Comparison of ENCODE assay signal across 8 cellular contexts in genomic region chr2:234308814-234309195, GRCh38.
DNase-seq lines count a peak whose midpoint lies in the region; ATAC-seq and TF ChIP-seq lines count a peak whose summit lies in the region.

No MANE protein-coding gene starts in this region.

- H3K36me3 Mint-ChIP-seq in CD8-positive, alpha-beta T cell = no peaks in the 10 kb centered on the region
- H3K36me3 Mint-ChIP-seq in activated T-helper 1 cell treated with anti-CD3 and anti-CD28 coated beads, Interleukin-12 subunit alpha, Interleukin-12 subunit beta, Interleukin-2, Interleukin-4 antibody, amounts not matched to agents 30 ng/mL and 10 ng/mL and 1 ng/mL, durations not matched to agents 14 hours and 24 hours and 36 hours (ENCODE audit: low read depth) = peaks cover 16% of the 10 kb centered on the region

- peak overlapping the region; percentile 14 for H3K27ac ChIP-seq in CD8-positive, alpha-beta T cell (ENCODE audit: low read depth, low read length)
- no peak overlapping the region for H3K27ac ChIP-seq in caudate nucleus (ENCODE audit: low read depth, low read length)

- DNase-seq in CD8-positive, alpha-beta T cell = peak; percentile 37 to 83 (median 60)
- DNase-seq in M059J (ENCODE audit: low read depth) (peak; percentile 95), left lobe of liver (ENCODE audit: low spot score) (no peak), caudate nucleus (lab: John Stamatoyannopoulos, UW) (no peak), SW 1271 (lab: John Stamatoyannopoulos, UW) (no peak)
- peak; percentile 79 for DNase-seq in activated T-helper 1 cell treated with anti-CD3 and anti-CD28 coated beads, Interleukin-12 subunit alpha, Interleukin-12 subunit beta, Interleukin-2, Interleukin-4 antibody, amounts not matched to agents 30 ng/mL and 10 ng/mL and 1 ng/mL, durations not matched to agents 14 hours and 24 hours and 36 hours (ENCODE audit: low spot score)
- DNase-seq in stimulated activated naive CD8-positive, alpha-beta T cell treated with anti-CD3 and anti-CD28 coated beads, Interleukin-15, amount 100 ng/mL, for 72 hours = peak; percentile 69 to 85

- no peak for TF ChIP-seq CTCF in CD8-positive, alpha-beta T cell (IDR thresholded peaks at IDR 0.05)

- H3K4me1 ChIP-seq in CD8-positive, alpha-beta T cell (ENCODE audit: insufficient read depth, low read length) = peaks cover 21% of the 10 kb centered on the region

- H3K27ac Mint-ChIP-seq in CD8-positive, alpha-beta T cell = peak overlapping the region; percentile 93
- H3K27ac Mint-ChIP-seq in activated T-helper 1 cell treated with anti-CD3 and anti-CD28 coated beads, Interleukin-12 subunit alpha, Interleukin-12 subunit beta, Interleukin-2, Interleukin-4 antibody, amounts not matched to agents 30 ng/mL and 10 ng/mL and 1 ng/mL, durations not matched to agents 14 hours and 24 hours and 36 hours = peak overlapping the region; percentile 99
- peak overlapping the region; percentile 84 to 96 for H3K27ac Mint-ChIP-seq in stimulated activated naive CD8-positive, alpha-beta T cell treated with anti-CD3 and anti-CD28 coated beads, Interleukin-15, amount 100 ng/mL, for 72 hours

- POLR2A ChIA-PET in CD8-positive, alpha-beta T cell (lab: Charles Lee) = interaction anchor here (0.8 to 3.5 kb wide), 5 partner anchors 16 to 174 kb away, joined by 3 to 16 read pairs (median 3); no protein-coding TSS in a partner anchor

- H3K4me3 ChIP-seq in CD8-positive, alpha-beta T cell (ENCODE audit: low read depth, low read length) = no peak overlapping the region

- no peaks in the 10 kb centered on the region for H3K9me3 Mint-ChIP-seq in CD8-positive, alpha-beta T cell
- H3K9me3 Mint-ChIP-seq in activated T-helper 1 cell treated with anti-CD3 and anti-CD28 coated beads, Interleukin-12 subunit alpha, Interleukin-12 subunit beta, Interleukin-2, Interleukin-4 antibody, amounts not matched to agents 30 ng/mL and 10 ng/mL and 1 ng/mL, durations not matched to agents 14 hours and 24 hours and 36 hours = peaks cover 14% of the 10 kb centered on the region
- H3K9me3 Mint-ChIP-seq in stimulated activated naive CD8-positive, alpha-beta T cell treated with anti-CD3 and anti-CD28 coated beads, Interleukin-15, amount 100 ng/mL, for 72 hours = peaks cover 0 to 19% of the 10 kb centered on the region in 2 donors

- H3K9me3 ChIP-seq in CD8-positive, alpha-beta T cell (ENCODE audit: low read length) = no peaks in the 10 kb centered on the region

- no peaks in the 10 kb centered on the region for H3K27me3 ChIP-seq in CD8-positive, alpha-beta T cell (ENCODE audit: insufficient read depth, low read length)

- peak; percentile 83 for ATAC-seq in CD8-positive, alpha-beta T cell
- ATAC-seq in GM21526 (IDR thresholded peaks at IDR 0.05; ENCODE audit: low FRiP score, unreplicated experiment) (peak; percentile 86), left lobe of liver (peak; percentile 36)
- ATAC-seq in stimulated activated naive CD8-positive, alpha-beta T cell treated with anti-CD3 and anti-CD28 coated beads, Interleukin-15, amount 100 ng/mL, for 72 hours = peak; percentile 96

- CTCF ChIA-PET in CD8-positive, alpha-beta T cell (lab: Charles Lee) = interaction anchor here (1.3 to 2.4 kb wide), 2 partner anchors 19 to 60 kb away, joined by 4 to 9 read pairs; no protein-coding TSS in a partner anchor

- H3K36me3 ChIP-seq in CD8-positive, alpha-beta T cell (ENCODE audit: insufficient read depth, low read length) = no peaks in the 10 kb centered on the region

- peak overlapping the region; percentile 45 for H3K4me3 Mint-ChIP-seq in CD8-positive, alpha-beta T cell
- H3K4me3 Mint-ChIP-seq in activated T-helper 1 cell treated with anti-CD3 and anti-CD28 coated beads, Interleukin-12 subunit alpha, Interleukin-12 subunit beta, Interleukin-2, Interleukin-4 antibody, amounts not matched to agents 30 ng/mL and 10 ng/mL and 1 ng/mL, durations not matched to agents 14 hours and 24 hours and 36 hours = peak overlapping the region; percentile 68
- H3K4me3 Mint-ChIP-seq in stimulated activated naive CD8-positive, alpha-beta T cell treated with anti-CD3 and anti-CD28 coated beads, Interleukin-15, amount 100 ng/mL, for 72 hours = peak overlapping the region; percentile 41 to 60

- intact Hi-C loops in CD8-positive, alpha-beta T cell (cut with DNase I, micrococcal nuclease) = loop anchor here (1.0 to 5.0 kb wide), 3 partner anchors 17 to 113 kb away; no protein-coding TSS in a partner anchor
- intact Hi-C loops in activated T-helper 1 cell treated with anti-CD3 and anti-CD28 coated beads, Interleukin-12 subunit alpha, Interleukin-12 subunit beta, Interleukin-2, Interleukin-4 antibody, amounts not matched to agents 30 ng/mL and 10 ng/mL and 1 ng/mL, durations not matched to agents 14 hours and 24 hours and 36 hours (cut with micrococcal nuclease) = loop anchor here (1.0 to 10.0 kb wide), 12 partner anchors 13 to 1064 kb away; no protein-coding TSS in a partner anchor

- no peaks in the 10 kb centered on the region for H3K27me3 Mint-ChIP-seq in CD8-positive, alpha-beta T cell (ENCODE audit: low read depth)
- no peaks in the 10 kb centered on the region for H3K27me3 Mint-ChIP-seq in activated T-helper 1 cell treated with anti-CD3 and anti-CD28 coated beads, Interleukin-12 subunit alpha, Interleukin-12 subunit beta, Interleukin-2, Interleukin-4 antibody, amounts not matched to agents 30 ng/mL and 10 ng/mL and 1 ng/mL, durations not matched to agents 14 hours and 24 hours and 36 hours (ENCODE audit: insufficient read depth)
- H3K27me3 Mint-ChIP-seq in stimulated activated naive CD8-positive, alpha-beta T cell treated with anti-CD3 and anti-CD28 coated beads, Interleukin-15, amount 100 ng/mL, for 72 hours = no peaks in the 10 kb centered on the region

- H3K4me1 Mint-ChIP-seq in CD8-positive, alpha-beta T cell (ENCODE audit: low read depth) = peaks cover 40% of the 10 kb centered on the region
- peaks cover 70% of the 10 kb centered on the region for H3K4me1 Mint-ChIP-seq in activated T-helper 1 cell treated with anti-CD3 and anti-CD28 coated beads, Interleukin-12 subunit alpha, Interleukin-12 subunit beta, Interleukin-2, Interleukin-4 antibody, amounts not matched to agents 30 ng/mL and 10 ng/mL and 1 ng/mL, durations not matched to agents 14 hours and 24 hours and 36 hours (ENCODE audit: low read depth)
- peaks cover 71% of the 10 kb centered on the region for H3K4me1 Mint-ChIP-seq in stimulated activated naive CD8-positive, alpha-beta T cell treated with anti-CD3 and anti-CD28 coated beads, Interleukin-15, amount 100 ng/mL, for 72 hours

Comparison
In these comparisons a context has a peak if more than half of its experiments do, and no peak if none do; other contexts are left out.
1. ATAC-seq: peak in every context shown above with its lines; median percentile 96 in stimulated activated naive CD8-positive, alpha-beta T cell treated with anti-CD3 and anti-CD28 coated beads, Interleukin-15, amount 100 ng/mL, for 72 hours; 86 in GM21526; 83 in CD8-positive, alpha-beta T cell; 36 in left lobe of liver.
2. DNase-seq: peak in CD8-positive, alpha-beta T cell (7 of 7), M059J (single experiment), activated T-helper 1 cell treated with anti-CD3 and anti-CD28 coated beads, Interleukin-12 subunit alpha, Interleukin-12 subunit beta, Interleukin-2, Interleukin-4 antibody, amounts not matched to agents 30 ng/mL and 10 ng/mL and 1 ng/mL, durations not matched to agents 14 hours and 24 hours and 36 hours (single experiment) and stimulated activated naive CD8-positive, alpha-beta T cell treated with anti-CD3 and anti-CD28 coated beads, Interleukin-15, amount 100 ng/mL, for 72 hours (2 of 2); none in left lobe of liver (single experiment), caudate nucleus (0 of 61) and SW 1271 (0 of 2).
3. Peak in every context shown above with its lines, with median percentiles within 50 percentile points of each other: H3K27ac Mint-ChIP-seq and H3K4me3 Mint-ChIP-seq.